In genomic region chr1:85259118-85259865, GRCh38 we compare ENCODE assay signal across 8 cellular contexts. TPM values are rescaled to one million over a fixed set of nuclear protein-coding genes. Genes with fewer than 3 reads are reported as not detected.
A peak's percentile ranks its signal among the peaks of the same experiment; 100 is the strongest.
DNase-seq lines count a peak whose midpoint lies in the region; ATAC-seq and TF ChIP-seq lines count a peak whose summit lies in the region.

Gene C1orf52 (minus strand): TSS chr1:85259662. CDS start chr1:85259633, 29 bp downstream.

- H2AFZ ChIP-seq in fibroblast of lung (ENCODE audit: low read length): peak within 1 kb of the TSS; percentile 91

- peaks cover 7% of the 10 kb centered on the region for H3K4me1 ChIP-seq in fibroblast of lung (ENCODE audit: control insufficient read depth, extremely low read depth, insufficient read depth, low read length)

- H4K20me1 ChIP-seq in fibroblast of lung (ENCODE audit: control insufficient read depth, extremely low read depth, insufficient read depth, low read length): peaks cover 2% of the 10 kb centered on the region

- H3K9me3 ChIP-seq in fibroblast of lung (ENCODE audit: control insufficient read depth, insufficient read depth, low read depth, low read length): no peaks in the 10 kb centered on the region

- DNase-seq in ELF-1 (ENCODE audit: low read depth, low spot score) (peak; percentile 99), GOT3 (lab: John Stamatoyannopoulos, UW) (peak; percentile 69), RPMI8226 (peak; percentile 91), fibroblast of lung (ENCODE audit: low read depth in 2 of 2) (peak; percentile 87 to 92)
- DNase-seq in naive thymus-derived CD8-positive, alpha-beta T cell: peak; percentile 90 to 98 (median 96)
- DNase-seq in stimulated activated naive CD4-positive, alpha-beta T cell (lab: John Stamatoyannopoulos, UW): peak; percentile 90 to 98 (median 96)

- H3K4me1 Mint-ChIP-seq in activated T-helper 17 cell treated with anti-CD3 and anti-CD28 coated beads, Interleukin-2, amount 50 U/mL, for 72 hours: peaks cover 29% of the 10 kb centered on the region
- H3K4me1 Mint-ChIP-seq in naive thymus-derived CD8-positive, alpha-beta T cell: peaks cover 23 to 42% (median 39%) of the 10 kb centered on the region in 4 donors

- H3K27me3 Mint-ChIP-seq in activated T-helper 17 cell treated with anti-CD3 and anti-CD28 coated beads, Interleukin-2, amount 50 U/mL, for 72 hours: no peaks in the 10 kb centered on the region
- H3K27me3 Mint-ChIP-seq in naive thymus-derived CD8-positive, alpha-beta T cell: no peaks in the 10 kb centered on the region

- peaks cover 69% of the 10 kb centered on the region for H3K36me3 Mint-ChIP-seq in activated T-helper 17 cell treated with anti-CD3 and anti-CD28 coated beads, Interleukin-2, amount 50 U/mL, for 72 hours (ENCODE audit: low read depth)
- H3K36me3 Mint-ChIP-seq in naive thymus-derived CD8-positive, alpha-beta T cell: peaks cover 7 to 48% (median 12%) of the 10 kb centered on the region in 3 donors

- H3K27ac ChIP-seq in fibroblast of lung (ENCODE audit: insufficient read depth, low read length): peak within 1 kb of the TSS; percentile 91

- TF ChIP-seq CTCF in LNCAP (IDR thresholded peaks at IDR 0.05) (peak; percentile 93), fibroblast of lung (conservative IDR thresholded peaks at IDR 0.05 in 1 of 2, IDR thresholded peaks at IDR 0.05 in 1 of 2; ENCODE audit: low read depth in 1 of 2, low read length in 2 of 2) (peak; percentile 77 to 84)

- no peaks in the 10 kb centered on the region for H3K9me3 Mint-ChIP-seq in activated T-helper 17 cell treated with anti-CD3 and anti-CD28 coated beads, Interleukin-2, amount 50 U/mL, for 72 hours
- no peaks in the 10 kb centered on the region for H3K9me3 Mint-ChIP-seq in naive thymus-derived CD8-positive, alpha-beta T cell

- peaks cover 22% of the 10 kb centered on the region for H3K79me2 ChIP-seq in fibroblast of lung (ENCODE audit: control insufficient read depth, insufficient read depth, low read length)

- peak; percentile 97 for ATAC-seq in activated T-helper 17 cell treated with anti-CD3 and anti-CD28 coated beads, Interleukin-2, amount 50 U/mL, for 72 hours (replicated peaks)
- peak; percentile 92 to 96 for ATAC-seq in naive thymus-derived CD8-positive, alpha-beta T cell

- H3K36me3 ChIP-seq in fibroblast of lung (ENCODE audit: control insufficient read depth, insufficient read depth, low read length): peaks cover 2% of the 10 kb centered on the region

- peak within 1 kb of the TSS; percentile 70 to 94 (median 91) for H3K4me3 ChIP-seq in fibroblast of lung (replicated peaks in 1 of 4; ENCODE audit: control extremely low read depth in 1 of 4, insufficient read depth in 1 of 4, low read depth in 3 of 4, low read length in 4 of 4)

- peak within 1 kb of the TSS; percentile 100 for H3K4me2 ChIP-seq in fibroblast of lung (ENCODE audit: extremely low read depth, insufficient read depth, low read length)

- H3K4me3 Mint-ChIP-seq in activated T-helper 17 cell treated with anti-CD3 and anti-CD28 coated beads, Interleukin-2, amount 50 U/mL, for 72 hours: peak within 1 kb of the TSS; percentile 90
- H3K4me3 Mint-ChIP-seq in naive thymus-derived CD8-positive, alpha-beta T cell: peak within 1 kb of the TSS; percentile 94 to 99 (median 97)

- no peaks in the 10 kb centered on the region for H3K27me3 ChIP-seq in fibroblast of lung (ENCODE audit: control insufficient read depth, insufficient read depth, low read length)

- H3K27ac Mint-ChIP-seq in activated T-helper 17 cell treated with anti-CD3 and anti-CD28 coated beads, Interleukin-2, amount 50 U/mL, for 72 hours: peak within 1 kb of the TSS; percentile 94
- peak within 1 kb of the TSS; percentile 91 to 99 (median 98) for H3K27ac Mint-ChIP-seq in naive thymus-derived CD8-positive, alpha-beta T cell

- POLR2A ChIA-PET in naive thymus-derived CD8-positive, alpha-beta T cell (lab: Charles Lee): interaction anchor here (0.6 to 4.2 kb wide), 13 partner anchors 9 to 1105 kb away, joined by 3 to 48 read pairs (median 4); partner anchors contain the start of genes BCL10 and SYDE2

- H3K9ac ChIP-seq in fibroblast of lung (ENCODE audit: insufficient read depth, low read length): peak within 1 kb of the TSS; percentile 94

RNA-seq across cellular contexts. Expression of gene C1orf52, which starts in this region (rescaled TPM):
- 10 to 100 TPM; 16.9 to 19.1 TPM for total RNA-seq in activated T-helper 17 cell treated with anti-CD3 and anti-CD28 coated beads, Interleukin-2, amount 50 U/mL, for 72 hours
- 10.0 and 11.4 TPM in 2 replicates for total RNA-seq in fibroblast of lung
- 16.4 and 24.7 TPM in 2 replicates for polyA plus RNA-seq in fibroblast of lung
- 17.1 and 25.7 TPM in 2 replicates for polyA plus RNA-seq in fibroblast of lung (2012)
- polyA minus RNA-seq in fibroblast of lung (ENCODE audit: low replicate concordance): 3.0 and 26.7 TPM in 2 replicates
- 10 to 100 TPM; 48.7 to 52.5 TPM for total RNA-seq in naive thymus-derived CD8-positive, alpha-beta T cell
- 10 to 100 TPM; 15.3 to 28.7 (median 22.4) TPM for polyA plus RNA-seq in naive thymus-derived CD8-positive, alpha-beta T cell

Comparison
In these comparisons a context has a peak if more than half of its experiments do, and no peak if none do; other contexts are left out.
1. Peak in every context shown above with its lines: DNase-seq, ATAC-seq, H3K4me3 ChIP-seq and H3K27ac ChIP-seq.